In genomic region chr7:157906583-157906982, GRCh38 we compare ENCODE assay signal across 24 cellular contexts.
"Had no signal": no experiment of that assay in that cellular context is flagged by ENCODE, and none has a peak within 500 bp of the region (broad histone marks: within the 10 kb centered on the region; RNA-seq: fewer than 3 reads in every experiment).

No MANE protein-coding gene starts in this region.

- H3K9me3 ChIP-seq: esophagus squamous epithelium, neutrophil, pancreas, thoracic aorta, upper lobe of left lung had no signal

- H3K4me3 ChIP-seq: esophagus squamous epithelium, pancreas, skin epidermis, spleen, thoracic aorta, tibial nerve, upper lobe of left lung had no signal

- H3K9me3 Mint-ChIP-seq: central memory CD8-positive, alpha-beta T cell had no signal

- H3K36me3 Mint-ChIP-seq: stimulated activated memory B cell treated with anti-CD40 and anti-IgM and Interleukin-4, amounts not matched to agents 10 μg/mL and 1 μg/mL and 100 μg/mL, for 72 hours had no signal

- H3K36me3 ChIP-seq: esophagus squamous epithelium, neutrophil, pancreas, spleen, thoracic aorta, tibial nerve, upper lobe of left lung had no signal

- H3K4me1 Mint-ChIP-seq: central memory CD8-positive, alpha-beta T cell; stimulated activated memory B cell treated with anti-CD40 and anti-IgM and Interleukin-4, amounts not matched to agents 10 μg/mL and 1 μg/mL and 100 μg/mL, for 72 hours had no signal

- H3K27me3 ChIP-seq: esophagus squamous epithelium, pancreas, tibial nerve, upper lobe of left lung had no signal

- H3K27ac Mint-ChIP-seq: nephron progenitor cell; stimulated activated memory B cell treated with anti-CD40 and anti-IgM and Interleukin-4, amounts not matched to agents 10 μg/mL and 1 μg/mL and 100 μg/mL, for 72 hours had no signal

- H3K4me1 ChIP-seq: pancreas had no signal

- H3K27me3 Mint-ChIP-seq: central memory CD8-positive, alpha-beta T cell; naive thymus-derived CD8-positive, alpha-beta T cell had no signal

- H3K27ac ChIP-seq: coronary artery, esophagus squamous epithelium, neutrophil, pancreas, skin epidermis, spleen, thoracic aorta, tibial nerve, upper lobe of left lung had no signal

- ATAC-seq: left lobe of liver; naive thymus-derived CD8-positive, alpha-beta T cell; pancreas; stimulated activated memory B cell treated with anti-CD40 and anti-IgM and Interleukin-4, amounts not matched to agents 10 μg/mL and 1 μg/mL and 100 μg/mL, for 72 hours; stimulated activated naive CD8-positive, alpha-beta T cell treated with anti-CD3 and anti-CD28 coated beads, Interleukin-15, Interleukin-2, amounts not matched to agents 100 U/mL and 50 U/mL, for 24 hours had no signal

- H3K4me3 Mint-ChIP-seq: central memory CD8-positive, alpha-beta T cell; naive thymus-derived CD8-positive, alpha-beta T cell; nephron progenitor cell; stimulated activated memory B cell treated with anti-CD40 and anti-IgM and Interleukin-4, amounts not matched to agents 10 μg/mL and 1 μg/mL and 100 μg/mL, for 72 hours had no signal

- DNase-seq: dermis blood vessel endothelial cell; effector memory CD4-positive, alpha-beta T cell; erythroblast; esophagus squamous epithelium; foreskin melanocyte; glutamatergic neuron; mammary epithelial cell; naive thymus-derived CD8-positive, alpha-beta T cell; nephron progenitor cell; pancreas; retina; spleen; stimulated activated CD4-positive, alpha-beta T cell treated with anti-CD3 and anti-CD28 coated beads, Interleukin-4, amount 100 ng/mL, for 4 hours; stimulated activated naive CD8-positive, alpha-beta T cell treated with anti-CD3 and anti-CD28 coated beads, Interleukin-15, Interleukin-2, amounts not matched to agents 100 U/mL and 50 U/mL, for 24 hours; substantia nigra had no signal
